In genomic region chr2:119364798-119365197, GRCh38 we compare ENCODE assay signal across 14 cellular contexts. TPM values are rescaled to one million over a fixed set of nuclear protein-coding genes. Genes with fewer than 3 reads are reported as not detected.
DNase-seq lines count a peak whose midpoint lies in the region; ATAC-seq, FAIRE-seq and TF ChIP-seq lines count a peak whose summit lies in the region.
"Had no signal": no experiment of that assay in that cellular context is flagged by ENCODE, and none has a peak within 500 bp of the region (broad histone marks: within the 10 kb centered on the region; RNA-seq: fewer than 3 reads in every experiment).

No MANE protein-coding gene starts in this region.

- BruUV-seq in MCF 10A (replicated peaks; lab: Mats Ljungman, UMichigan) = no TSS peak
- no TSS peak for BruUV-seq in mammary epithelial cell (replicated peaks; lab: Mats Ljungman, UMichigan)

- in situ Hi-C loops in mammary epithelial cell (cut with MboI; ENCODE audit: low sequenced_read_pairs in 2 of 2) = no loop called here

- intact Hi-C loops in MCF 10A (cut with micrococcal nuclease) (loop anchor here (10.0 kb wide), 1 partner anchor 140 kb away; the partner anchor contains the start of gene STEAP3), mammary epithelial cell (cut with micrococcal nuclease) (no loop called here), left ventricle myocardium superior (cut with micrococcal nuclease) (no loop called here)

- peak overlapping the region; percentile 100 for H3K4me3 Mint-ChIP-seq in MCF 10A (ENCODE audit: unreplicated experiment)
- peak overlapping the region; percentile 99 for H3K4me3 Mint-ChIP-seq in WTC11
- H3K4me3 Mint-ChIP-seq in stimulated activated naive B cell treated with anti-CD40 and anti-IgM and Interleukin-4, amounts not matched to agents 10 μg/mL and 1 μg/mL and 100 μg/mL, for 72 hours = peak overlapping the region; percentile 98 to 99

- dilution Hi-C loops in mammary epithelial cell (cut with HindIII; ENCODE audit: low sequenced_read_pairs) = no loop called here

- CTCF ChIA-PET in MCF 10A (lab: Yijun Ruan, JAX) (interaction anchor here (0.6 to 1.0 kb wide), 3 partner anchors 14 to 485 kb away, joined by 3 to 4 read pairs (median 3); no protein-coding TSS in a partner anchor), mammary epithelial cell (lab: Charles Lee; ENCODE audit: low non-redundant PET) (no interaction called here), WTC11 (lab: Charles Lee) (interaction anchor here (3.3 kb wide), 1 partner anchor 14 kb away, joined by 25 read pairs; no protein-coding TSS in a partner anchor)

- no peaks in the 10 kb centered on the region for H3K9me3 ChIP-seq in mammary epithelial cell (replicated peaks; ENCODE audit: insufficient read depth, low read length)
- no peaks in the 10 kb centered on the region for H3K9me3 ChIP-seq in iPS-18a (ENCODE audit: control insufficient read depth, low read depth, low read length)
- H3K9me3 ChIP-seq: BE2C, sigmoid colon, upper lobe of right lung had no signal

- H2AFZ ChIP-seq in mammary epithelial cell (ENCODE audit: low read depth, low read length) = no peak overlapping the region

- H3K9me3 Mint-ChIP-seq in MCF 10A (ENCODE audit: unreplicated experiment) = no peaks in the 10 kb centered on the region
- H3K9me3 Mint-ChIP-seq in WTC11 = no peaks in the 10 kb centered on the region
- H3K9me3 Mint-ChIP-seq in stimulated activated naive B cell treated with anti-CD40 and anti-IgM and Interleukin-4, amounts not matched to agents 10 μg/mL and 1 μg/mL and 100 μg/mL, for 72 hours = no peaks in the 10 kb centered on the region

- H3K27ac ChIP-seq in mammary epithelial cell (ENCODE audit: insufficient read depth, low read depth, low read length) = no peak overlapping the region
- no peak overlapping the region for H3K27ac ChIP-seq in iPS-18a (ENCODE audit: low read length)
- H3K27ac ChIP-seq: upper lobe of right lung had no signal

- TF ChIP-seq CTCF in MCF 10A (IDR thresholded peaks at IDR 0.05; ENCODE audit: unreplicated experiment) (no peak), mammary epithelial cell (conservative IDR thresholded peaks at IDR 0.05 in 1 of 2, IDR thresholded peaks at IDR 0.05 in 1 of 2; ENCODE audit: extremely low read depth in 1 of 2, insufficient read depth in 1 of 2, low read depth in 1 of 2, low read length in 2 of 2) (no peak), WTC11 (IDR thresholded peaks at IDR 0.05) (no peak)

- no peaks in the 10 kb centered on the region for H3K27me3 ChIP-seq in mammary epithelial cell (ENCODE audit: insufficient read depth, low read length)
- no peaks in the 10 kb centered on the region for H3K27me3 ChIP-seq in iPS-18a (ENCODE audit: control insufficient read depth, insufficient read depth, low read length)
- H3K27me3 ChIP-seq: BE2C, sigmoid colon, upper lobe of right lung had no signal

- H3K36me3 ChIP-seq in mammary epithelial cell (ENCODE audit: insufficient read depth, low read length) (peaks cover 3% of the 10 kb centered on the region), iPS-18a (ENCODE audit: control insufficient read depth, low read depth, low read length) (peaks cover 14% of the 10 kb centered on the region)
- H3K36me3 ChIP-seq: BE2C had no signal

- no peaks in the 10 kb centered on the region for H3K27me3 Mint-ChIP-seq in MCF 10A (ENCODE audit: insufficient read depth, unreplicated experiment)
- H3K27me3 Mint-ChIP-seq in WTC11 (ENCODE audit: low read depth) = no peaks in the 10 kb centered on the region
- H3K27me3 Mint-ChIP-seq in stimulated activated naive B cell treated with anti-CD40 and anti-IgM and Interleukin-4, amounts not matched to agents 10 μg/mL and 1 μg/mL and 100 μg/mL, for 72 hours = no peaks in the 10 kb centered on the region

- H3K4me1 ChIP-seq in mammary epithelial cell (ENCODE audit: insufficient read depth, low read length) = peaks cover 19% of the 10 kb centered on the region
- H3K4me1 ChIP-seq in iPS-18a (ENCODE audit: control insufficient read depth, low read depth, low read length) = peaks cover 12% of the 10 kb centered on the region
- H3K4me1 ChIP-seq: BE2C had no signal

- WGBS in mammary epithelial cell (ENCODE audit: low coverage, missing lambda C conversion rate) = 93% methylated on average over 6 of the region's 6 CpGs

- H3K36me3 Mint-ChIP-seq in MCF 10A (ENCODE audit: insufficient read depth, unreplicated experiment) (peaks cover 21% of the 10 kb centered on the region), WTC11 (peaks cover 9% of the 10 kb centered on the region)
- H3K36me3 Mint-ChIP-seq in stimulated activated naive B cell treated with anti-CD40 and anti-IgM and Interleukin-4, amounts not matched to agents 10 μg/mL and 1 μg/mL and 100 μg/mL, for 72 hours = peaks cover 32 to 52% of the 10 kb centered on the region in 2 donors

- H3K4me1 Mint-ChIP-seq in MCF 10A (ENCODE audit: insufficient read depth, unreplicated experiment) (peaks cover 23% of the 10 kb centered on the region), WTC11 (peaks cover 23% of the 10 kb centered on the region)
- peaks cover 40 to 57% of the 10 kb centered on the region in 2 donors for H3K4me1 Mint-ChIP-seq in stimulated activated naive B cell treated with anti-CD40 and anti-IgM and Interleukin-4, amounts not matched to agents 10 μg/mL and 1 μg/mL and 100 μg/mL, for 72 hours

- no peak for FAIRE-seq in frontal cortex (lab: Jason Lieb, UNC)
- FAIRE-seq: H1 had no signal

- H3K9ac ChIP-seq in mammary epithelial cell (ENCODE audit: insufficient read depth, low read length) (no peak overlapping the region), iPS-18a (ENCODE audit: low read length) (no peak overlapping the region)

- H4K20me1 ChIP-seq in mammary epithelial cell (ENCODE audit: insufficient read depth, low read length) = no peaks in the 10 kb centered on the region

- POLR2A ChIA-PET in MCF 10A (lab: Yijun Ruan, JAX) (interaction anchor here (0.9 to 1.6 kb wide), 6 partner anchors 8 to 51 kb away, joined by 3 to 6 read pairs (median 4); no protein-coding TSS in a partner anchor), WTC11 (lab: Charles Lee) (no interaction called here)

- ATAC-seq in WTC11 = no peak
- no peak for ATAC-seq in stimulated activated naive B cell treated with anti-CD40 and anti-IgM and Interleukin-4, amounts not matched to agents 10 μg/mL and 1 μg/mL and 100 μg/mL, for 72 hours (replicated peaks)
- no peak for ATAC-seq in left ventricle myocardium superior
- ATAC-seq: upper lobe of right lung had no signal

- H3K4me3 ChIP-seq in mammary epithelial cell (replicated peaks in 1 of 3; ENCODE audit: insufficient read depth in 1 of 3, low read depth in 2 of 3, low read length in 3 of 3) = no peak overlapping the region
- H3K4me3 ChIP-seq in iPS-18a (ENCODE audit: low read length) = peak overlapping the region; percentile 95

- no peak for DNase-seq in MCF 10A (ENCODE audit: unreplicated experiment)
- DNase-seq in mammary epithelial cell = no peak
- no peak for DNase-seq in WTC11 (ENCODE audit: low spot score)
- DNase-seq in stimulated activated naive B cell treated with anti-CD40 and anti-IgM and Interleukin-4, amounts not matched to agents 10 μg/mL and 1 μg/mL and 100 μg/mL, for 72 hours = no peak
- no peak for DNase-seq in frontal cortex (ENCODE audit: low spot score in 2 of 2)
- DNase-seq in NCI-H345 treated with DMSO at 0.1 percent for 48 hours (lab: John Stamatoyannopoulos, UW; ENCODE audit: unreplicated experiment) = no peak
- DNase-seq in left ventricle myocardium superior = no peak
- DNase-seq: BE2C, NCI-H2171 treated with DMSO at 0.1 percent for 48 hours, RPMI8226, sigmoid colon, upper lobe of right lung had no signal

- no peak overlapping the region for H3K27ac Mint-ChIP-seq in MCF 10A (ENCODE audit: low read depth, unreplicated experiment)
- H3K27ac Mint-ChIP-seq in WTC11 = no peak overlapping the region
- peak overlapping the region; percentile 98 for H3K27ac Mint-ChIP-seq in stimulated activated naive B cell treated with anti-CD40 and anti-IgM and Interleukin-4, amounts not matched to agents 10 μg/mL and 1 μg/mL and 100 μg/mL, for 72 hours

- no peak overlapping the region for H3K4me2 ChIP-seq in mammary epithelial cell (ENCODE audit: insufficient read depth, low read depth, low read length)

- peaks cover 46% of the 10 kb centered on the region for H3K79me2 ChIP-seq in mammary epithelial cell (ENCODE audit: insufficient read depth, low read length)

TF ChIP-seq in WTC11, 78 proteins besides CTCF, POLR2A, EP300 and RAD21 (continues in another document):
- TF ChIP-seq, protein P1, sequence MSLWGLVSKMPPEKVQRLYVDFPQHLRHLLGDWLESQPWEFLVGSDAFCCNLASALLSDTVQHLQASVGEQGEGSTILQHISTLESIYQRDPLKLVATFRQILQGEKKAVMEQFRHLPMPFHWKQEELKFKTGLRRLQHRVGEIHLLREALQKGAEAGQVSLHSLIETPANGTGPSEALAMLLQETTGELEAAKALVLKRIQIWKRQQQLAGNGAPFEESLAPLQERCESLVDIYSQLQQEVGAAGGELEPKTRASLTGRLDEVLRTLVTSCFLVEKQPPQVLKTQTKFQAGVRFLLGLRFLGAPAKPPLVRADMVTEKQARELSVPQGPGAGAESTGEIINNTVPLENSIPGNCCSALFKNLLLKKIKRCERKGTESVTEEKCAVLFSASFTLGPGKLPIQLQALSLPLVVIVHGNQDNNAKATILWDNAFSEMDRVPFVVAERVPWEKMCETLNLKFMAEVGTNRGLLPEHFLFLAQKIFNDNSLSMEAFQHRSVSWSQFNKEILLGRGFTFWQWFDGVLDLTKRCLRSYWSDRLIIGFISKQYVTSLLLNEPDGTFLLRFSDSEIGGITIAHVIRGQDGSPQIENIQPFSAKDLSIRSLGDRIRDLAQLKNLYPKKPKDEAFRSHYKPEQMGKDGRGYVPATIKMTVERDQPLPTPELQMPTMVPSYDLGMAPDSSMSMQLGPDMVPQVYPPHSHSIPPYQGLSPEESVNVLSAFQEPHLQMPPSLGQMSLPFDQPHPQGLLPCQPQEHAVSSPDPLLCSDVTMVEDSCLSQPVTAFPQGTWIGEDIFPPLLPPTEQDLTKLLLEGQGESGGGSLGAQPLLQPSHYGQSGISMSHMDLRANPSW (CRISPR knock-in tag; conservative IDR thresholded peaks at IDR 0.05; ENCODE audit: low read depth) = no peak
- TF ChIP-seq SP1 (CRISPR knock-in tag; conservative IDR thresholded peaks at IDR 0.05) = no peak
- no peak for TF ChIP-seq JAZF1 (CRISPR knock-in tag; IDR thresholded peaks at IDR 0.05)
- TF ChIP-seq JUN (CRISPR knock-in tag; IDR thresholded peaks at IDR 0.05) = no peak
- no peak for TF ChIP-seq ELF4 (CRISPR knock-in tag; IDR thresholded peaks at IDR 0.05; ENCODE audit: low read depth)
- no peak for TF ChIP-seq PRRX2 (CRISPR knock-in tag; IDR thresholded peaks at IDR 0.05)
- TF ChIP-seq ZNF317 (CRISPR knock-in tag; IDR thresholded peaks at IDR 0.05; ENCODE audit: borderline replicate concordance, low read depth) = no peak

RNA-seq across cellular contexts. Expression of gene C2orf76, which starts 1.8 kb away (rescaled TPM):
- 9.7 and 9.8 TPM in 2 replicates for total RNA-seq in MCF 10A (2022)
- total RNA-seq in mammary epithelial cell = 1 to 10 TPM; 6.2 to 8.3 TPM
- polyA plus RNA-seq in mammary epithelial cell = 6.8 TPM
- 5.1 TPM for polyA minus RNA-seq in mammary epithelial cell
- total RNA-seq in WTC11 (2021) = 4.4 to 5.2 TPM (median 4.6 TPM) in 3 replicates
- 11.0 TPM for total RNA-seq in frontal cortex
- 6.5 TPM for total RNA-seq in left ventricle myocardium superior

RNA-seq across cellular contexts. Expression of gene DBI, which starts 2.0 kb away (rescaled TPM):
- total RNA-seq in MCF 10A (2022) = 76.8 and 104 TPM in 2 replicates
- 100 to 1,000 TPM in 1 of 2 donors, 10 to 100 TPM in 1; 36.5 to 217 TPM for total RNA-seq in mammary epithelial cell
- polyA plus RNA-seq in mammary epithelial cell = 583 TPM
- 109 TPM for polyA minus RNA-seq in mammary epithelial cell
- total RNA-seq in WTC11 (2021) = 146 to 158 TPM (median 150 TPM) in 3 replicates
- 31.8 TPM for total RNA-seq in frontal cortex
- 315 TPM for total RNA-seq in left ventricle myocardium superior
